ENCODE assay signal across 8 cellular contexts in genomic region chr12:54416908-54417603, GRCh38. TPM values are rescaled to one million over a fixed set of nuclear protein-coding genes. Genes with fewer than 3 reads are reported as not detected.
DNase-seq lines count a peak whose midpoint lies in the region; ATAC-seq and TF ChIP-seq lines count a peak whose summit lies in the region.

No MANE protein-coding gene starts in this region.

- H3K79me2 ChIP-seq in MM.1S (ENCODE audit: low read length): no peaks in the 10 kb centered on the region

- H2BK15ac ChIP-seq in neuronal stem cell (ENCODE audit: low read length): no peak overlapping the region

- peak overlapping the region; percentile 90 for H3K27ac Mint-ChIP-seq in dendritic cell treated with granulocyte-macrophage colony-stimulating factor and Interleukin-4, amounts not matched to agents 40 ng/mL and 50 ng/mL, for 4 days

- no peaks in the 10 kb centered on the region for H3F3A ChIP-seq in MM.1S (ENCODE audit: insufficient read depth, low read length)

- H3K27me3 ChIP-seq in BLaER1: no peaks in the 10 kb centered on the region
- peaks cover 0 to 16% (median 0%) of the 10 kb centered on the region in 3 experiments for H3K27me3 ChIP-seq in neuronal stem cell (ENCODE audit: control insufficient read depth in 3 of 3, insufficient read depth in 3 of 3, low read depth in 1 of 3, low read length in 3 of 3)
- peaks cover 35% of the 10 kb centered on the region for H3K27me3 ChIP-seq in MM.1S (replicated peaks; ENCODE audit: insufficient read depth, low read length)

- H3K14ac ChIP-seq in neuronal stem cell (ENCODE audit: low read length): no peak overlapping the region

- H3K4ac ChIP-seq in neuronal stem cell (ENCODE audit: low read length): no peak overlapping the region

- peaks cover 79% of the 10 kb centered on the region for H3K4me1 ChIP-seq in BLaER1
- H3K4me1 ChIP-seq in neuronal stem cell (ENCODE audit: control insufficient read depth in 2 of 2, insufficient read depth in 1 of 2, low read depth in 1 of 2, low read length in 2 of 2): peaks cover 15 to 25% of the 10 kb centered on the region in 2 donors
- H3K4me1 ChIP-seq in MM.1S (ENCODE audit: low read length): peaks cover 17% of the 10 kb centered on the region

- H3K4me1 Mint-ChIP-seq in dendritic cell treated with granulocyte-macrophage colony-stimulating factor and Interleukin-4, amounts not matched to agents 40 ng/mL and 50 ng/mL, for 4 days (ENCODE audit: low read depth): peaks cover 83% of the 10 kb centered on the region

- DNase-seq in MV-4-11 (lab: John Stamatoyannopoulos, UW) (peak; percentile 45), neuronal stem cell (ENCODE audit: low spot score) (no peak), MM.1S (no peak), cortex of kidney (lab: John Stamatoyannopoulos, UW) (no peak), NCI-H526 treated with DMSO at 0.1 percent for 48 hours (lab: John Stamatoyannopoulos, UW) (no peak)

- no peak overlapping the region for H2BK5ac ChIP-seq in neuronal stem cell (ENCODE audit: low read length)

- H2AFZ ChIP-seq in neuronal stem cell (ENCODE audit: low read length) (peak overlapping the region; percentile 98), MM.1S (ENCODE audit: low read length) (no peak overlapping the region)

- H3K9me3 ChIP-seq in BLaER1 (no peaks in the 10 kb centered on the region), neuronal stem cell (replicated peaks in 1 of 2; ENCODE audit: control insufficient read depth in 2 of 2, insufficient read depth in 1 of 2, low read depth in 1 of 2, low read length in 2 of 2) (no peaks in the 10 kb centered on the region), MM.1S (replicated peaks; ENCODE audit: insufficient read depth, low read length) (no peaks in the 10 kb centered on the region)

- H3K4me2 ChIP-seq in BLaER1 (peak overlapping the region; percentile 93), neuronal stem cell (ENCODE audit: insufficient read depth, low read length, poor library complexity, severe bottlenecking) (no peak overlapping the region), MM.1S (ENCODE audit: low read depth, low read length) (no peak overlapping the region)

- H3K9me2 ChIP-seq in MM.1S (replicated peaks; ENCODE audit: insufficient read depth, low read length): no peaks in the 10 kb centered on the region

- no peak overlapping the region for H2BK12ac ChIP-seq in neuronal stem cell (ENCODE audit: low read length)

- H3K36me3 ChIP-seq in BLaER1: 0 out of 2 replicates have a peak, but pooled peaks cover 2% of the 10 kb centered on the region
- H3K36me3 ChIP-seq in neuronal stem cell (replicated peaks in 1 of 2; ENCODE audit: control insufficient read depth in 2 of 2, insufficient read depth in 2 of 2, low read length in 2 of 2): peaks cover 0 to 2% of the 10 kb centered on the region in 2 donors
- H3K36me3 ChIP-seq in MM.1S (replicated peaks; ENCODE audit: insufficient read depth, low read length): no peaks in the 10 kb centered on the region

- H4K20me1 ChIP-seq in BLaER1 (peaks cover 8% of the 10 kb centered on the region; the same call in 1 of the 2 replicates), MM.1S (ENCODE audit: insufficient read depth, low read length) (no peaks in the 10 kb centered on the region)

- H3K4me3 ChIP-seq in BLaER1 (peak overlapping the region; percentile 98), neuronal stem cell (ENCODE audit: low read length in 2 of 2) (peak overlapping the region in 1 of 2 donors; percentile 86), MM.1S (ENCODE audit: low read length) (no peak overlapping the region)

- peaks cover 45% of the 10 kb centered on the region for H3K36me3 Mint-ChIP-seq in dendritic cell treated with granulocyte-macrophage colony-stimulating factor and Interleukin-4, amounts not matched to agents 40 ng/mL and 50 ng/mL, for 4 days (ENCODE audit: low read depth)

- intact Hi-C loops in dendritic cell treated with granulocyte-macrophage colony-stimulating factor and Interleukin-4, amounts not matched to agents 40 ng/mL and 50 ng/mL, for 4 days (cut with micrococcal nuclease): no loop called here

- H3K27ac ChIP-seq in BLaER1: peak overlapping the region; percentile 98
- no peak overlapping the region for H3K27ac ChIP-seq in neuronal stem cell (replicated peaks; ENCODE audit: low read length)
- H3K27ac ChIP-seq in MM.1S (ENCODE audit: low read length): no peak overlapping the region

- WGBS in neuronal stem cell (ENCODE audit: extremely low coverage in 2 of 2, insufficient read length in 2 of 2, insufficient replicate concordance in 1 of 2), 2 donors: no CpG with 5 or more reads among the region's 2 CpGs

- no peaks in the 10 kb centered on the region for H3K9me3 Mint-ChIP-seq in dendritic cell treated with granulocyte-macrophage colony-stimulating factor and Interleukin-4, amounts not matched to agents 40 ng/mL and 50 ng/mL, for 4 days

- no peak overlapping the region for H3K18ac ChIP-seq in neuronal stem cell (ENCODE audit: low read length)

- TF ChIP-seq CTCF in MM.1S (IDR thresholded peaks at IDR 0.05; ENCODE audit: low read length): no peak

- no peak overlapping the region for H4K91ac ChIP-seq in neuronal stem cell (ENCODE audit: low read depth, low read length, poor library complexity)

- no peak for ATAC-seq in HG03196 (IDR thresholded peaks at IDR 0.05; ENCODE audit: unreplicated experiment)

- peak overlapping the region; percentile 98 for H3K9ac ChIP-seq in BLaER1
- H3K9ac ChIP-seq in neuronal stem cell (ENCODE audit: low read depth, low read length, poor library complexity): no peak overlapping the region
- H3K9ac ChIP-seq in MM.1S (ENCODE audit: low read length): no peak overlapping the region

- no peak overlapping the region for H2AK5ac ChIP-seq in neuronal stem cell (ENCODE audit: low read depth, low read length)

- H3K23ac ChIP-seq in neuronal stem cell (ENCODE audit: low read depth, low read length, poor library complexity): no peak overlapping the region

- no peak overlapping the region for H4K8ac ChIP-seq in neuronal stem cell (ENCODE audit: low read depth, low read length)

- no peak overlapping the region for H2BK120ac ChIP-seq in neuronal stem cell (ENCODE audit: low read depth, low read length)

- H3K4me3 Mint-ChIP-seq in dendritic cell treated with granulocyte-macrophage colony-stimulating factor and Interleukin-4, amounts not matched to agents 40 ng/mL and 50 ng/mL, for 4 days: peak overlapping the region; percentile 97

- peaks cover 4% of the 10 kb centered on the region for H3K79me1 ChIP-seq in neuronal stem cell (ENCODE audit: low read depth, low read length)

- no peaks in the 10 kb centered on the region for H3K27me3 Mint-ChIP-seq in dendritic cell treated with granulocyte-macrophage colony-stimulating factor and Interleukin-4, amounts not matched to agents 40 ng/mL and 50 ng/mL, for 4 days

RNA-seq across cellular contexts. Expression of gene ITGA5, which starts 2.0 kb away (rescaled TPM):
- 37.3 TPM for polyA plus RNA-seq in neuronal stem cell (2013, experiment 1 of 2)
- 38.6 TPM for polyA plus RNA-seq in neuronal stem cell (2013, experiment 2 of 2)

RNA-seq across cellular contexts. Expression of gene ZNF385A, which starts 32.5 kb away (rescaled TPM):
- 60.0 TPM for polyA plus RNA-seq in neuronal stem cell (2013, experiment 1 of 2)
- 56.5 TPM for polyA plus RNA-seq in neuronal stem cell (2013, experiment 2 of 2)

RNA-seq across cellular contexts. Expression of gene GPR84, which starts 52.8 kb away (rescaled TPM):
- 0.03 TPM for polyA plus RNA-seq in neuronal stem cell (2013, experiment 1 of 2)
- polyA plus RNA-seq in neuronal stem cell (2013, experiment 2 of 2): 0.04 TPM

RNA-seq across cellular contexts. Expression of gene GTSF1, which starts 56.3 kb away (rescaled TPM):
- not detected for polyA plus RNA-seq in neuronal stem cell (2013, experiment 1 of 2)
- polyA plus RNA-seq in neuronal stem cell (2013, experiment 2 of 2): not detected
